Comparison of ENCODE assay signal across 1 cellular context in genomic region chr9:38643456-38644173, GRCh38.
TF ChIP-seq lines count a peak whose summit lies in the region.

No MANE protein-coding gene starts in this region.

TF ChIP-seq in H1, 55 proteins besides CTCF, POLR2A, EP300 and RAD21 (continued from another document):
- TF ChIP-seq ATF2 (IDR thresholded peaks at IDR 0.05; ENCODE audit: low read length) (no peak), KDM5A (IDR thresholded peaks at IDR 0.05; ENCODE audit: low read length) (no peak), PHF8 (conservative IDR thresholded peaks at IDR 0.05; ENCODE audit: low read depth, low read length) (no peak), EGR1 (IDR thresholded peaks at IDR 0.05; ENCODE audit: borderline replicate concordance, low read depth, low read length) (no peak), YY1 (IDR thresholded peaks at IDR 0.05; ENCODE audit: low read depth, low read length) (no peak), CHD1 (IDR thresholded peaks at IDR 0.05; ENCODE audit: low read depth, low read length) (no peak), RNF2 (IDR thresholded peaks at IDR 0.05; ENCODE audit: borderline replicate concordance, low read depth, low read length, missing control alignments, poor library complexity, severe bottlenecking) (no peak), ATF3 (IDR thresholded peaks at IDR 0.05; ENCODE audit: insufficient read depth, low read depth, low read length) (no peak)
TF ChIP-seq in H1: peak in this region for 0.
